In the genomic region with DNA sequence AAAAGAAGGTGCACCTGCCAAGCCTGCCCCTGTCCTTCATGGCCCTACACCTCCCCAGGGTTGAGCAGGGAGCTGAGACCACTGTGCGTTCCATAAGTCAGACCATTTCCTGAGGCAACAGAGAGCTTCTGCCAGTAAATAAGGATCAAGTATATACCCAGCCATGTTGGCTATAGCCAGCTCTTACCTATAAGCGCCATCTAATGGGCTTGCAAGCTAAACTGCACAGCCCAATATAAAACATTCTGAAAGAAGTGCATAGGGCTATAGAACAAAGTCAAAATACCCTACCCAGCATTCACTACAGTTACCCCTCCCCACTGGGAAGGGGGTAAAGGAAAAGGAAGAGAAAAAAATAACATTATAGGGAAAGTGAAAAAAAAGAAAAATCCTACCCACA, we compare ENCODE assay signal across 11 cellular contexts.
"Had no signal": no experiment of that assay in that cellular context is flagged by ENCODE, and none has a peak within 500 bp of the region (broad histone marks: within the 10 kb centered on the region; RNA-seq: fewer than 3 reads in every experiment).

No MANE protein-coding gene starts in this region.

- H3K27ac ChIP-seq: adrenal gland, coronary artery, gastrocnemius medialis, left ventricle myocardium inferior, stomach, thoracic aorta had no signal

- DNase-seq: activated B cell treated with CpG ODN at 0.5 μM for 24 hours; activated CD4-positive, alpha-beta T cell treated with anti-CD3 and anti-CD28 coated beads, Interleukin-2, amount 10 ng/mL, durations not matched to agents 24 days and 14 days; activated naive CD4-positive, alpha-beta T cell treated with anti-CD3 and anti-CD28 coated beads, Interleukin-2, amount 50 U/mL, for 16 hours; adrenal gland; effector CD8-positive, alpha-beta T cell; gastrocnemius medialis; kidney; left ventricle myocardium inferior; stomach had no signal

- H3K36me3 ChIP-seq: adrenal gland, gastrocnemius medialis, left ventricle myocardium inferior, stomach, thoracic aorta had no signal

- ATAC-seq: gastrocnemius medialis had no signal

- H3K9me3 ChIP-seq: adrenal gland had no signal

- H3K27me3 ChIP-seq: adrenal gland, gastrocnemius medialis, stomach had no signal

- H3K4me1 ChIP-seq: adrenal gland, gastrocnemius medialis, left ventricle myocardium inferior, stomach had no signal

- H3K4me3 ChIP-seq: adrenal gland, coronary artery, gastrocnemius medialis, left ventricle myocardium inferior, stomach, thoracic aorta had no signal
